Comparison of ENCODE assay signal across 7 cellular contexts in the genomic region with DNA sequence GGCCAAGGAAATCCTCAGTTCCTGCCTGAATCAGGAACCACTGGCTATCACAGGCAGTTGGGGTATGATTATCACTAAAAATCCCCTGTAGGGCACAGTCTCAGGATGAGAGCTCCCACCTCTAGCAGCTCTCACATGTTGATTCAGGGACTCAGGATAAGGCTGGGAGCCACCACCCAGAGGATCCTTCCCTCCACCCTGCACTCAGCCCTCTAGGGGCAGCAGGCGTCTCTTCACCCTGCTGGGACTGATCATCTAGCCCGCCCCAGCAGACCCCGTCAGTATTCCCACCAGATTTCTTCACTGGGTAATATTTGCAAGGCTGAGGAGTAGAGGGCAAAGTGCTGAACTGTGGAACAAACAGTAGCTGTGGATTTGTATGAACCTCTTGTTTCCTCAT.
A peak's percentile ranks its signal among the peaks of the same experiment; 100 is the strongest.
DNase-seq lines count a peak whose midpoint lies in the region; ATAC-seq and TF ChIP-seq lines count a peak whose summit lies in the region.
"Not testable (repeated sequence)": the region's sequence is repeated elsewhere in the genome, so short reads cannot be mapped to it uniquely, and the experiment has no call there.

No MANE protein-coding gene starts in this region.

- not testable (repeated sequence) for H3K27me3 ChIP-seq in GM23338 (ENCODE audit: insufficient read depth); PC-3 (ENCODE audit: low read length); endodermal cell (ENCODE audit: control insufficient read depth, insufficient read depth, low read length, poor library complexity, severe bottlenecking); upper lobe of right lung

- BruUV-seq in PC-3 (replicated peaks; lab: Mats Ljungman, UMichigan) = not testable (repeated sequence)

- H3K4me3 Mint-ChIP-seq in GM23338; endodermal cell; progenitor cell of endocrine pancreas (ENCODE audit: low read depth): not testable (repeated sequence)

- not testable (repeated sequence) for H3F3A ChIP-seq in GM23338 (replicated peaks; ENCODE audit: low read depth); PC-3 (ENCODE audit: low read length, unreplicated experiment)

- TF ChIP-seq CTCF in GM23338 (conservative IDR thresholded peaks at IDR 0.05; ENCODE audit: low read depth in 2 of 2) (0 out of 4 replicates have a peak, but pooled peaks of 1 of the 2 experiments have one; percentile 6), endodermal cell (conservative IDR thresholded peaks at IDR 0.05) (peak; percentile 63), progenitor cell of endocrine pancreas (IDR thresholded peaks at IDR 0.05; ENCODE audit: unreplicated experiment) (peak; percentile 22)
- not testable (repeated sequence) for TF ChIP-seq CTCF in PC-3 (conservative IDR thresholded peaks at IDR 0.05; ENCODE audit: low read depth, low read length); upper lobe of right lung (IDR thresholded peaks at IDR 0.05)

- H3K27me3 Mint-ChIP-seq in GM23338 (ENCODE audit: insufficient read depth, low read depth, poor library complexity); endodermal cell (ENCODE audit: insufficient read depth); progenitor cell of endocrine pancreas: not testable (repeated sequence)

- H3K4me3 ChIP-seq in GM23338; PC-3 (ENCODE audit: low read length); endodermal cell (ENCODE audit: low read length); upper lobe of right lung: not testable (repeated sequence)

- H3K27ac ChIP-seq in GM23338 (ENCODE audit: low read depth); PC-3 (ENCODE audit: low read length); endodermal cell (ENCODE audit: low read depth, low read length); upper lobe of right lung: not testable (repeated sequence)

- not testable (repeated sequence) for H3K36me3 ChIP-seq in GM23338 (ENCODE audit: insufficient read depth); PC-3 (ENCODE audit: low read depth, low read length); endodermal cell (ENCODE audit: control insufficient read depth, insufficient read depth, low read length); upper lobe of right lung

- not testable (repeated sequence) for H3K4me1 Mint-ChIP-seq in GM23338; endodermal cell; progenitor cell of endocrine pancreas (ENCODE audit: low read depth)

- ATAC-seq in GM23338 (peak; percentile 90), PC-3 (peak; percentile 63; the same call in 1 of the 2 replicates), SK-N-SH treated with all-trans-retinoic acid at 6 μM for 48 hours (peak; percentile 42; the same call in 2 of the 3 replicates), left lobe of liver (peak; percentile 31), upper lobe of right lung (peak; percentile 24)

- not testable (repeated sequence) for H3K9me3 ChIP-seq in PC-3 (ENCODE audit: low read length); endodermal cell (ENCODE audit: control insufficient read depth, low read length); upper lobe of right lung

- H2AFZ ChIP-seq in GM23338; PC-3 (ENCODE audit: low read length): not testable (repeated sequence)

- H3K79me2 ChIP-seq in GM23338 (replicated peaks; ENCODE audit: insufficient read depth); PC-3 (ENCODE audit: low read length): not testable (repeated sequence)

- not testable (repeated sequence) for H3K36me3 Mint-ChIP-seq in GM23338 (ENCODE audit: low read depth); endodermal cell (ENCODE audit: low read depth); progenitor cell of endocrine pancreas (ENCODE audit: insufficient read depth)

- not testable (repeated sequence) for DNase-seq in GM23338 (ENCODE audit: low spot score); PC-3; left lobe of liver (ENCODE audit: low spot score); progenitor cell of endocrine pancreas (ENCODE audit: low spot score, unreplicated experiment); upper lobe of right lung
- DNase-seq in endodermal cell = peak; percentile 43

- intact Hi-C loops in PC-3 (cut with micrococcal nuclease); upper lobe of right lung (cut with DNase I): not testable (repeated sequence)

- not testable (repeated sequence) for H4K20me1 ChIP-seq in GM23338 (replicated peaks; ENCODE audit: insufficient read depth); PC-3 (ENCODE audit: low read length)

- not testable (repeated sequence) for H3K9me3 Mint-ChIP-seq in GM23338; endodermal cell; progenitor cell of endocrine pancreas (ENCODE audit: low read depth)

- CTCF ChIA-PET in PC-3 (lab: Charles Lee) = not testable (repeated sequence)

- WGBS in endodermal cell (ENCODE audit: insufficient coverage in 1 of 2, insufficient read length in 1 of 2), 2 experiments = 95% methylated on average over 3 of the region's 3 CpGs; no CpG with 5 or more reads in 1 of the 2 experiments

- not testable (repeated sequence) for H3K4me2 ChIP-seq in GM23338; PC-3 (ENCODE audit: low read length)

- POLR2A ChIA-PET in PC-3 (lab: Charles Lee; ENCODE audit: unreplicated experiment) = not testable (repeated sequence)

- H3K4me1 ChIP-seq in GM23338 (ENCODE audit: insufficient read depth); PC-3 (ENCODE audit: insufficient read depth, low read length); endodermal cell (ENCODE audit: control insufficient read depth, insufficient read depth, low read length); upper lobe of right lung: not testable (repeated sequence)

- H3K9me2 ChIP-seq in GM23338 (ENCODE audit: insufficient read depth); PC-3 (replicated peaks; ENCODE audit: low read length): not testable (repeated sequence)

- not testable (repeated sequence) for H3K9ac ChIP-seq in PC-3 (ENCODE audit: low read length); endodermal cell (ENCODE audit: extremely low read depth, low read length, poor library complexity, severe bottlenecking)

- H3K27ac Mint-ChIP-seq in GM23338, endodermal cell, progenitor cell of endocrine pancreas: not testable (repeated sequence)

Comparison
In these comparisons a context has a peak if more than half of its experiments do, and no peak if none do; other contexts are left out.
1. ATAC-seq: peak in every context shown above with its lines; median percentile 90 in GM23338; 63 in PC-3; 42 in SK-N-SH treated with all-trans-retinoic acid at 6 μM for 48 hours; 31 in left lobe of liver; 24 in upper lobe of right lung.